In genomic region chr6:125153541-125154183, GRCh38 we compare ENCODE assay signal across 1 cellular context.
TF ChIP-seq lines count a peak whose summit lies in the region.

TSS of gene TPD52L1 (plus strand) at chr6:125153773. CDS start at chr6:125153952, 179 bp downstream.

TF ChIP-seq in K562, 482 proteins besides CTCF, POLR2A, EP300 and RAD21 (continued from another document):
- TF ChIP-seq MGA (IDR thresholded peaks at IDR 0.05) (peak; percentile 82), MCM5 (IDR thresholded peaks at IDR 0.05; ENCODE audit: low read depth) (no peak), FIP1L1 (IDR thresholded peaks at IDR 0.05; ENCODE audit: low read depth, low read length, poor library complexity, severe bottlenecking) (peak; percentile 36), POU5F1 (IDR thresholded peaks at IDR 0.05; ENCODE audit: borderline replicate concordance, low read depth, low read length, partially characterized antibody) (no peak), SLC30A9 (CRISPR knock-in tag; IDR thresholded peaks at IDR 0.05) (no peak), CBX1 (IDR thresholded peaks at IDR 0.05; ENCODE audit: low read depth) (0 out of 2 replicates have a peak, but pooled peaks have one; percentile 64), LARP7 (IDR thresholded peaks at IDR 0.05) (no peak), ZNF133 (CRISPR knock-in tag; IDR thresholded peaks at IDR 0.05) (0 out of 2 replicates have a peak, but pooled peaks have one; percentile 34), ZNF175 (CRISPR knock-in tag; IDR thresholded peaks at IDR 0.05; ENCODE audit: low read depth) (no peak), MLLT1 (IDR thresholded peaks at IDR 0.05) (peak; percentile 14 to 38; a peak in 1 of 4 replicates), SMARCE1 (IDR thresholded peaks at IDR 0.05) (no peak), HOXB6 (CRISPR knock-in tag; IDR thresholded peaks at IDR 0.05; ENCODE audit: borderline replicate concordance) (no peak), ASH1L (IDR thresholded peaks at IDR 0.05; ENCODE audit: borderline replicate concordance, low read depth, partially characterized antibody) (no peak)
